ENCODE assay signal across 18 cellular contexts in the genomic region with DNA sequence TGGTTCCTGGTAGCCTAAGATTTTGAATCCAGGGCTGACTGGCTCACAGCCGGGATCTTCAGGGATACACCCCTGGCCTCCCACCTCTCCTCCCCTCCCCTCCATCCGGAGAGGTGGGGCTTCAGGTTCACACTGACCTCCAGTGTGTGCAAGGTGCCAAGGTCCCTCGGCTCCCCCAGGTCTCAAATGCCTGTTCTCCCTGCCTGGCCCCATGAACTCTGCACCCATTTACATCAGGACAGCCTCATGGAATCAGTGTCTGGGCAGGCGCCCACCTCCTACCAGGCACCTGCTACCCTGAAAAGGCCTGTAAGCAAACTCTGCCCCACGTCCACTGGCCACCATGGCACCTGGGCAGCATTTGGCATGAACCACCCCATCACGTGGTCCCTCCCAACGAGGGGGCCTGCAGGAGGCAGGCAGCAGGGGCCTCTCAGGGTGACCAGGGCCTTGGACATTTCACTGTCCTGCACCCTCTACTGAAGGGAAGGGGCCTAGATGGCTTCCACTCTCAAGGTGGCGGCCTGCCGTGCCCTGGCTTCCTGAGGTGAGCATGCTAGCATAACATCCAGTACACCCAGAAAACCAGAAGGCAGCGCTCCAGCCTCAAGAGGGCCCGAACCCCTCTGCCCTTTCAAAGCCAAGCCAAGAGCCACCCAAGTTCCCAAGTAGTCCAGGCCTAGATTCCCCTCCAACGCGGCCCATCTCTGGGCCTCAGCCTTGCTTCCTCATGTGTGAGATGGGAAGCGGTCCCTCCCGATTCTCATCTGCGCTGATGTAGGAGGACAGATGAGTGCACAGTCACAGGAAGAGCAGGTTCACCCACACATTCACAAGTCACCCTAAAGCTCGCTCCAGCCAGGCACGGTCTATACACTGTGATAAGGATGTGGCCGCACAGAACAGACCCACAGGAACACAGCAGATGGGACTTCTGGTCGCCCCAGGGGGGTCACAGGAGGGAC. TPM values are rescaled to one million over a fixed set of nuclear protein-coding genes. Genes with fewer than 3 reads are reported as not detected.
A peak's percentile ranks its signal among the peaks of the same experiment; 100 is the strongest.
DNase-seq lines count a peak whose midpoint lies in the region; ATAC-seq and TF ChIP-seq lines count a peak whose summit lies in the region.
"Had no signal": no experiment of that assay in that cellular context is flagged by ENCODE, and none has a peak within 500 bp of the region (broad histone marks: within the 10 kb centered on the region; RNA-seq: fewer than 3 reads in every experiment).

No MANE protein-coding gene starts in this region.

- no peaks in the 10 kb centered on the region for H3K36me3 Mint-ChIP-seq in progenitor cell of endocrine pancreas (ENCODE audit: insufficient read depth)
- H3K36me3 Mint-ChIP-seq in activated T-helper 1 cell treated with anti-CD3 and anti-CD28 coated beads, Interleukin-12 subunit alpha, Interleukin-12 subunit beta, Interleukin-2, Interleukin-4 antibody, amounts not matched to agents 30 ng/mL and 10 ng/mL and 1 ng/mL, durations not matched to agents 14 hours and 24 hours and 36 hours (ENCODE audit: low read depth), result no peaks in the 10 kb centered on the region
- no peaks in the 10 kb centered on the region for H3K36me3 Mint-ChIP-seq in activated CD8-positive, alpha-beta T cell treated with anti-CD3 and anti-CD28 coated beads for 36 hours (ENCODE audit: low read depth)

- H3K27ac Mint-ChIP-seq in progenitor cell of endocrine pancreas, result peak overlapping the region; percentile 46
- H3K27ac Mint-ChIP-seq in activated T-helper 1 cell treated with anti-CD3 and anti-CD28 coated beads, Interleukin-12 subunit alpha, Interleukin-12 subunit beta, Interleukin-2, Interleukin-4 antibody, amounts not matched to agents 30 ng/mL and 10 ng/mL and 1 ng/mL, durations not matched to agents 14 hours and 24 hours and 36 hours, result no peak overlapping the region
- no peak overlapping the region for H3K27ac Mint-ChIP-seq in activated CD8-positive, alpha-beta T cell treated with anti-CD3 and anti-CD28 coated beads for 36 hours
- H3K27ac Mint-ChIP-seq: T-helper 1 cell treated with Interleukin-12 subunit alpha and Interleukin-12 subunit beta and Interleukin-4 antibody, amounts not matched to agents 30 μg/mL and 1 μg/mL, for 36 hours had no signal

- H3K9me3 ChIP-seq in BLaER1, result no peaks in the 10 kb centered on the region
- no peaks in the 10 kb centered on the region for H3K9me3 ChIP-seq in Peyer's patch
- H3K9me3 ChIP-seq in esophagus squamous epithelium, result no peaks in the 10 kb centered on the region

- H3K4me3 ChIP-seq in BLaER1, result no peak overlapping the region
- H3K4me3 ChIP-seq in Peyer's patch, result no peak overlapping the region
- H3K4me3 ChIP-seq in esophagus squamous epithelium, result no peak overlapping the region
- H3K4me3 ChIP-seq: smooth muscle cell had no signal

- H3K4me1 ChIP-seq in BLaER1 (peaks cover 100% of the 10 kb centered on the region), Peyer's patch (peaks cover 0 to 99% (median 2%) of the 10 kb centered on the region in 4 donors), esophagus squamous epithelium (peaks cover 56 to 99% (median 74%) of the 10 kb centered on the region in 3 donors)

- POLR2A ChIA-PET in activated CD8-positive, alpha-beta T cell treated with anti-CD3 and anti-CD28 coated beads for 36 hours (lab: Charles Lee), result no interaction called here

- intact Hi-C loops in esophagus squamous epithelium (cut with DNase I), result no loop called here
- intact Hi-C loops in activated T-helper 1 cell treated with anti-CD3 and anti-CD28 coated beads, Interleukin-12 subunit alpha, Interleukin-12 subunit beta, Interleukin-2, Interleukin-4 antibody, amounts not matched to agents 30 ng/mL and 10 ng/mL and 1 ng/mL, durations not matched to agents 14 hours and 24 hours and 36 hours (cut with micrococcal nuclease), result no loop called here
- intact Hi-C loops in activated CD8-positive, alpha-beta T cell treated with anti-CD3 and anti-CD28 coated beads for 36 hours (cut with micrococcal nuclease), result no loop called here

- H3K27me3 ChIP-seq in BLaER1 (no peaks in the 10 kb centered on the region), Peyer's patch (no peaks in the 10 kb centered on the region), esophagus squamous epithelium (no peaks in the 10 kb centered on the region)
- H3K27me3 ChIP-seq: brain microvascular endothelial cell had no signal

- no peaks in the 10 kb centered on the region for H3K9me3 Mint-ChIP-seq in progenitor cell of endocrine pancreas (ENCODE audit: low read depth)
- H3K9me3 Mint-ChIP-seq in activated T-helper 1 cell treated with anti-CD3 and anti-CD28 coated beads, Interleukin-12 subunit alpha, Interleukin-12 subunit beta, Interleukin-2, Interleukin-4 antibody, amounts not matched to agents 30 ng/mL and 10 ng/mL and 1 ng/mL, durations not matched to agents 14 hours and 24 hours and 36 hours, result no peaks in the 10 kb centered on the region
- H3K9me3 Mint-ChIP-seq in activated CD8-positive, alpha-beta T cell treated with anti-CD3 and anti-CD28 coated beads for 36 hours, result no peaks in the 10 kb centered on the region
- H3K9me3 Mint-ChIP-seq: T-helper 1 cell treated with Interleukin-12 subunit alpha and Interleukin-12 subunit beta and Interleukin-4 antibody, amounts not matched to agents 30 μg/mL and 1 μg/mL, for 36 hours had no signal

- CTCF ChIA-PET in activated CD8-positive, alpha-beta T cell treated with anti-CD3 and anti-CD28 coated beads for 36 hours (lab: Charles Lee), result no interaction called here

- ATAC-seq in activated CD8-positive, alpha-beta T cell treated with anti-CD3 and anti-CD28 coated beads for 36 hours, result no peak

- peaks cover 65% of the 10 kb centered on the region for H3K4me1 Mint-ChIP-seq in progenitor cell of endocrine pancreas (ENCODE audit: low read depth)
- H3K4me1 Mint-ChIP-seq in activated T-helper 1 cell treated with anti-CD3 and anti-CD28 coated beads, Interleukin-12 subunit alpha, Interleukin-12 subunit beta, Interleukin-2, Interleukin-4 antibody, amounts not matched to agents 30 ng/mL and 10 ng/mL and 1 ng/mL, durations not matched to agents 14 hours and 24 hours and 36 hours (ENCODE audit: low read depth), result no peaks in the 10 kb centered on the region
- no peaks in the 10 kb centered on the region for H3K4me1 Mint-ChIP-seq in activated CD8-positive, alpha-beta T cell treated with anti-CD3 and anti-CD28 coated beads for 36 hours (ENCODE audit: low read depth)

- WGBS in esophagus squamous epithelium, 2 donors, result 66 to 74% methylated on average over 7 to 12 of the region's 20 CpGs

- no peak overlapping the region for H3K4me3 Mint-ChIP-seq in progenitor cell of endocrine pancreas (ENCODE audit: low read depth)
- no peak overlapping the region for H3K4me3 Mint-ChIP-seq in activated T-helper 1 cell treated with anti-CD3 and anti-CD28 coated beads, Interleukin-12 subunit alpha, Interleukin-12 subunit beta, Interleukin-2, Interleukin-4 antibody, amounts not matched to agents 30 ng/mL and 10 ng/mL and 1 ng/mL, durations not matched to agents 14 hours and 24 hours and 36 hours
- no peak overlapping the region for H3K4me3 Mint-ChIP-seq in activated CD8-positive, alpha-beta T cell treated with anti-CD3 and anti-CD28 coated beads for 36 hours
- H3K4me3 Mint-ChIP-seq: T-helper 1 cell treated with Interleukin-12 subunit alpha and Interleukin-12 subunit beta and Interleukin-4 antibody, amounts not matched to agents 30 μg/mL and 1 μg/mL, for 36 hours had no signal

- H3K4me2 ChIP-seq in BLaER1, result peak overlapping the region; percentile 84
- H3K4me2 ChIP-seq: KMS-11, smooth muscle cell had no signal

- H3K27ac ChIP-seq in BLaER1 (no peak overlapping the region; the same call in 1 of the 2 replicates), Peyer's patch (peak overlapping the region in 2 of 4 donors; percentile 49 to 70), esophagus squamous epithelium (peak overlapping the region; percentile 61 to 97 (median 77))
- H3K27ac ChIP-seq: brain microvascular endothelial cell, KMS-11 had no signal

- peaks cover 100% of the 10 kb centered on the region for H4K20me1 ChIP-seq in BLaER1

- H3K36me3 ChIP-seq in BLaER1 (no peaks in the 10 kb centered on the region), Peyer's patch (no peaks in the 10 kb centered on the region), esophagus squamous epithelium (no peaks in the 10 kb centered on the region)
- H3K36me3 ChIP-seq: brain microvascular endothelial cell had no signal

- TF ChIP-seq CTCF in Peyer's patch (IDR thresholded peaks at IDR 0.05) (no peak), esophagus squamous epithelium (IDR thresholded peaks at IDR 0.05) (no peak), progenitor cell of endocrine pancreas (IDR thresholded peaks at IDR 0.05; ENCODE audit: unreplicated experiment) (no peak)
- TF ChIP-seq CTCF in activated CD8-positive, alpha-beta T cell treated with anti-CD3 and anti-CD28 coated beads for 36 hours (IDR thresholded peaks at IDR 0.05), result no peak

- no peak overlapping the region for H3K9ac ChIP-seq in BLaER1
- H3K9ac ChIP-seq: KMS-11 had no signal

- TF ChIP-seq POLR2A in Peyer's patch (IDR thresholded peaks at IDR 0.05) (no peak), esophagus squamous epithelium (IDR thresholded peaks at IDR 0.05) (no peak)

- DNase-seq in Peyer's patch, result peak in 2 of 3 donors; percentile 63 to 64
- DNase-seq in esophagus squamous epithelium (lab: John Stamatoyannopoulos, UW), result no peak
- DNase-seq in progenitor cell of endocrine pancreas (ENCODE audit: low spot score, unreplicated experiment), result no peak
- no peak for DNase-seq in activated T-helper 1 cell treated with anti-CD3 and anti-CD28 coated beads, Interleukin-12 subunit alpha, Interleukin-12 subunit beta, Interleukin-2, Interleukin-4 antibody, amounts not matched to agents 30 ng/mL and 10 ng/mL and 1 ng/mL, durations not matched to agents 14 hours and 24 hours and 36 hours (ENCODE audit: low spot score)
- DNase-seq in pons (ENCODE audit: low spot score), result no peak
- DNase-seq in activated CD8-positive, alpha-beta T cell treated with anti-CD3 and anti-CD28 coated beads for 36 hours, result no peak
- DNase-seq in UCSD-AML1 (lab: John Stamatoyannopoulos, UW; ENCODE audit: unreplicated experiment), result no peak
- DNase-seq: activated CD4-positive, CD25-positive, alpha-beta regulatory T cell treated with anti-CD3 and anti-CD28 coated beads, Interleukin-2, amount 50 U/mL, for 72 hours; brain microvascular endothelial cell; hippocampal formation; kidney; midbrain; NCI-H1105; RPMI8226 had no signal

- no peaks in the 10 kb centered on the region for H3K27me3 Mint-ChIP-seq in progenitor cell of endocrine pancreas
- H3K27me3 Mint-ChIP-seq in activated T-helper 1 cell treated with anti-CD3 and anti-CD28 coated beads, Interleukin-12 subunit alpha, Interleukin-12 subunit beta, Interleukin-2, Interleukin-4 antibody, amounts not matched to agents 30 ng/mL and 10 ng/mL and 1 ng/mL, durations not matched to agents 14 hours and 24 hours and 36 hours (ENCODE audit: insufficient read depth), result no peaks in the 10 kb centered on the region
- no peaks in the 10 kb centered on the region for H3K27me3 Mint-ChIP-seq in activated CD8-positive, alpha-beta T cell treated with anti-CD3 and anti-CD28 coated beads for 36 hours

RNA-seq across cellular contexts. Expression of a gene that starts 37.3 kb away (rescaled TPM):
- total RNA-seq in Peyer's patch (10 to 100 TPM; 19.8 to 98.1 (median 78.8) TPM), esophagus squamous epithelium (10 to 100 TPM; 23.4 to 52.0 (median 27.1) TPM), progenitor cell of endocrine pancreas (43.6 and 44.9 TPM in 2 replicates)
- 7.4 and 7.6 TPM in 2 replicates for total RNA-seq in activated T-helper 1 cell treated with anti-CD3 and anti-CD28 coated beads, Interleukin-12 subunit alpha, Interleukin-12 subunit beta, Interleukin-2, Interleukin-4 antibody, amounts not matched to agents 30 ng/mL and 10 ng/mL and 1 ng/mL, durations not matched to agents 14 hours and 24 hours and 36 hours
- 1 to 10 TPM; 6.8 to 7.9 TPM for total RNA-seq in activated CD8-positive, alpha-beta T cell treated with anti-CD3 and anti-CD28 coated beads for 36 hours

Comparison
In these comparisons a context has a peak if more than half of its experiments do, and no peak if none do; other contexts are left out.
1. DNase-seq: peak in Peyer's patch (2 of 3); none in esophagus squamous epithelium (single experiment), progenitor cell of endocrine pancreas (single experiment), activated T-helper 1 cell treated with anti-CD3 and anti-CD28 coated beads, Interleukin-12 subunit alpha, Interleukin-12 subunit beta, Interleukin-2, Interleukin-4 antibody, amounts not matched to agents 30 ng/mL and 10 ng/mL and 1 ng/mL, durations not matched to agents 14 hours and 24 hours and 36 hours (single experiment), pons (single experiment), activated CD8-positive, alpha-beta T cell treated with anti-CD3 and anti-CD28 coated beads for 36 hours (single experiment) and UCSD-AML1 (single experiment).